In the genomic region with DNA sequence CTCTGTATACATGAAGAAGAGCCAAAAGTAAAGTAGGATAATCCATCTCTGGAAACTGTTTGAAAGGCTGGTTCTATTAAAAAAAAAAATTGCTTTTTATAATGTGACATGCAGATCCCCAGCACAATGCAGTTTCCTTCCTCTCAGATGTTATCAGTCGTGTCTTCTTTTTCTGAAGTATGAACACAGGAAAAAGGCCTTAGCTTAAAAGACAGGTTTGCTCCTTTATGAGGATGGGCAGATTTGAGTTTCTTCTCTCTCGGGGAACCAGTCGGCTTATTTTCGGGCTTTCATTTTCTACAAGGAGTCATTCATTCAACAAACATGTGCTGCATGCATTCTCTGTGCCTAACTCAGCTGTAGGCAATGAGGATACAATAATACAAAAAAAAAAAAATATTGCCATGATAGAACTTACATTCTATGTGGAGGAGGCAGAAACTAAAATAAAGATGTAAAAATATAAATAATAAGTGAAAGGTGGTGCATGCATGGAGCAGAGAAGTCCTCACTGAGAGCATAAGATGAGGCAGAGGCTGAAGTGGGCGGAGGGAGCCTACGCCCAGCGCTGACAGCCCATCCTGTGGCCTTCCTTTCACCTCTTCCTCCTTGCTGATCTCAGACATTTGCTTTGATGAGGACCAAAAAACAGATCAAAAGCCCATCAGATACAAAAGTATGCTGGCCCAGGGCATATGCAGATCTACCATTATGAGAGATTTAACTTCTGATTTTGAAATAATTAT, we compare ENCODE assay signal across 8 cellular contexts. TPM values are rescaled to one million over a fixed set of nuclear protein-coding genes. Genes with fewer than 3 reads are reported as not detected.
DNase-seq lines count a peak whose midpoint lies in the region; ATAC-seq and TF ChIP-seq lines count a peak whose summit lies in the region.

TSS of gene CD226 (minus strand) at position 513 of the 746 bp plus-strand sequence. CDS start at position 46, 467 bp downstream.

- CTCF ChIA-PET in CD4-positive, alpha-beta memory T cell (lab: Charles Lee; ENCODE audit: partially characterized antibody), result interaction anchor here (0.8 to 7.0 kb wide), 5 partner anchors 8 to 21 kb away, joined by 3 to 56 read pairs (median 11); no protein-coding TSS in a partner anchor

- peaks cover 98% of the 10 kb centered on the region for H3K4me1 ChIP-seq in CD4-positive, alpha-beta memory T cell (ENCODE audit: insufficient read depth, low read length)
- H3K4me1 ChIP-seq in smooth muscle cell (ENCODE audit: low read depth), result no peaks in the 10 kb centered on the region

- H3K4me1 Mint-ChIP-seq in CD4-positive, alpha-beta memory T cell, result peaks cover 9 to 45% (median 28%) of the 10 kb centered on the region in 4 donors
- H3K4me1 Mint-ChIP-seq in activated naive CD8-positive, alpha-beta T cell treated with anti-CD3 and anti-CD28 coated beads for 36 hours, result peaks cover 44% of the 10 kb centered on the region

- H3K4me3 Mint-ChIP-seq in CD4-positive, alpha-beta memory T cell, result peak within 1 kb of the TSS in 2 of 8 donors; percentile 86 to 91
- H3K4me3 Mint-ChIP-seq in activated naive CD8-positive, alpha-beta T cell treated with anti-CD3 and anti-CD28 coated beads for 36 hours, result no peak within 1 kb of the TSS

- no peaks in the 10 kb centered on the region for H3K27me3 ChIP-seq in CD4-positive, alpha-beta memory T cell (ENCODE audit: insufficient read depth, low read length)
- no peaks in the 10 kb centered on the region for H3K27me3 ChIP-seq in smooth muscle cell (ENCODE audit: low read depth)

- H2AFZ ChIP-seq in smooth muscle cell (ENCODE audit: low read depth), result no peak within 1 kb of the TSS

- peak; percentile 30 for ATAC-seq in GM19328 (IDR thresholded peaks at IDR 0.05; ENCODE audit: unreplicated experiment)
- peak; percentile 36 for ATAC-seq in HG03378 (IDR thresholded peaks at IDR 0.05; ENCODE audit: unreplicated experiment)

- H3K36me3 ChIP-seq in CD4-positive, alpha-beta memory T cell (ENCODE audit: insufficient read depth, low read length), result peaks cover under 1% of the 10 kb centered on the region
- no peaks in the 10 kb centered on the region for H3K36me3 ChIP-seq in smooth muscle cell (ENCODE audit: low read depth)

- peaks cover 43 to 44% of the 10 kb centered on the region in 2 donors for H3K36me3 Mint-ChIP-seq in CD4-positive, alpha-beta memory T cell
- peaks cover 52% of the 10 kb centered on the region for H3K36me3 Mint-ChIP-seq in activated naive CD8-positive, alpha-beta T cell treated with anti-CD3 and anti-CD28 coated beads for 36 hours

- no peak within 1 kb of the TSS for H3K4me2 ChIP-seq in smooth muscle cell

- intact Hi-C loops in CD4-positive, alpha-beta memory T cell (cut with micrococcal nuclease), result loop anchor here (1.0 kb wide), 2 partner anchors 9 to 12 kb away; no protein-coding TSS in a partner anchor

- no peaks in the 10 kb centered on the region for H3K79me2 ChIP-seq in smooth muscle cell (ENCODE audit: low read depth)

- peak within 1 kb of the TSS; percentile 63 to 71 for H3K4me3 ChIP-seq in CD4-positive, alpha-beta memory T cell (ENCODE audit: low read length in 2 of 2)
- H3K4me3 ChIP-seq in smooth muscle cell, result no peak within 1 kb of the TSS

- TF ChIP-seq CTCF in smooth muscle cell (IDR thresholded peaks at IDR 0.05; ENCODE audit: borderline replicate concordance, insufficient read depth, poor library complexity, severe bottlenecking) (no peak), GM10266 (IDR thresholded peaks at IDR 0.05; ENCODE audit: control insufficient read depth, insufficient read depth, low read depth, missing control alignments) (no peak)

- POLR2A ChIA-PET in CD4-positive, alpha-beta memory T cell (lab: Charles Lee; ENCODE audit: partially characterized antibody), result interaction anchor here (1.1 to 6.1 kb wide), 5 partner anchors 10 to 49 kb away, joined by 4 to 168 read pairs (median 38); no protein-coding TSS in a partner anchor

- H3K9me3 ChIP-seq in CD4-positive, alpha-beta memory T cell (ENCODE audit: control insufficient read depth in 1 of 2, low read length in 2 of 2), result no peaks in the 10 kb centered on the region
- no peaks in the 10 kb centered on the region for H3K9me3 ChIP-seq in smooth muscle cell (replicated peaks; ENCODE audit: low read depth)

- no peak within 1 kb of the TSS for H3K9ac ChIP-seq in smooth muscle cell (ENCODE audit: low read depth)

- peak within 1 kb of the TSS; percentile 60 for H3K27ac ChIP-seq in CD4-positive, alpha-beta memory T cell (ENCODE audit: low read depth, low read length)
- no peak within 1 kb of the TSS for H3K27ac ChIP-seq in smooth muscle cell (ENCODE audit: low read depth)

- no peaks in the 10 kb centered on the region for H4K20me1 ChIP-seq in smooth muscle cell (ENCODE audit: low read depth)

- no peak within 1 kb of the TSS for H3K27ac Mint-ChIP-seq in CD4-positive, alpha-beta memory T cell
- H3K27ac Mint-ChIP-seq in activated naive CD8-positive, alpha-beta T cell treated with anti-CD3 and anti-CD28 coated beads for 36 hours, result no peak within 1 kb of the TSS

- no peaks in the 10 kb centered on the region for H3K27me3 Mint-ChIP-seq in CD4-positive, alpha-beta memory T cell
- H3K27me3 Mint-ChIP-seq in activated naive CD8-positive, alpha-beta T cell treated with anti-CD3 and anti-CD28 coated beads for 36 hours, result no peaks in the 10 kb centered on the region

- H3F3A ChIP-seq in smooth muscle cell (ENCODE audit: low read depth), result no peaks in the 10 kb centered on the region

- 84% methylated on average over 7 of the region's 7 CpGs for WGBS in smooth muscle cell (ENCODE audit: low lambda C conversion rate)

- H3K9me3 Mint-ChIP-seq in CD4-positive, alpha-beta memory T cell, result peaks cover 0 to 2% (median 0%) of the 10 kb centered on the region in 8 donors
- H3K9me3 Mint-ChIP-seq in activated naive CD8-positive, alpha-beta T cell treated with anti-CD3 and anti-CD28 coated beads for 36 hours, result peaks cover 17% of the 10 kb centered on the region

- DNase-seq in CD4-positive, alpha-beta memory T cell, result peak; percentile 61 to 68 (median 64)
- DNase-seq in activated naive CD8-positive, alpha-beta T cell treated with anti-CD3 and anti-CD28 coated beads for 36 hours, result peak; percentile 46
- DNase-seq in smooth muscle cell (lab: John Stamatoyannopoulos, UW; ENCODE audit: unreplicated experiment) (no peak), GM10266 (ENCODE audit: extremely low spot score) (no peak), HK-2 (ENCODE audit: unreplicated experiment) (no peak)
- no peak for DNase-seq in activated CD4-positive, CD25-positive, alpha-beta regulatory T cell (lab: John Stamatoyannopoulos, UW)

RNA-seq across cellular contexts. Expression of gene CD226, which starts in this region (rescaled TPM):
- total RNA-seq in CD4-positive, alpha-beta memory T cell, result 10 to 100 TPM; 94.6 to 95.7 TPM
- polyA plus RNA-seq in CD4-positive, alpha-beta memory T cell, result 10 to 100 TPM; 67.2 to 73.1 TPM
- 10 to 100 TPM; 57.2 to 57.7 TPM for total RNA-seq in activated naive CD8-positive, alpha-beta T cell treated with anti-CD3 and anti-CD28 coated beads for 36 hours
- total RNA-seq in smooth muscle cell, result 0.13 and 0.36 TPM in 2 replicates
- polyA plus RNA-seq in smooth muscle cell, result 0.02 TPM in 1 of 2 replicates, not detected in the other

Comparison
In these comparisons a context has a peak if more than half of its experiments do, and no peak if none do; other contexts are left out.
1. RNA of gene CD226 (total RNA-seq): 94.6 to 95.7 TPM in CD4-positive, alpha-beta memory T cell and 57.2 to 57.7 TPM in activated naive CD8-positive, alpha-beta T cell treated with anti-CD3 and anti-CD28 coated beads for 36 hours; 0.13 to 0.36 TPM in smooth muscle cell; every median in the first group is over 10 times any median in the second.
2. RNA of gene CD226 (polyA plus RNA-seq): 67.2 to 73.1 TPM in CD4-positive, alpha-beta memory T cell; 0.02 TPM in smooth muscle cell; every median in the first group is over 10 times any median in the second.
3. DNase-seq: peak in CD4-positive, alpha-beta memory T cell (5 of 5) and activated naive CD8-positive, alpha-beta T cell treated with anti-CD3 and anti-CD28 coated beads for 36 hours (single experiment); none in smooth muscle cell (single experiment), GM10266 (single experiment), activated CD4-positive, CD25-positive, alpha-beta regulatory T cell (0 of 4) and HK-2 (single experiment).